ENCODE assay signal across 8 cellular contexts in genomic region chr6:34982424-34982852, GRCh38.
DNase-seq lines count a peak whose midpoint lies in the region; ATAC-seq, FAIRE-seq and TF ChIP-seq lines count a peak whose summit lies in the region.
"Had no signal": no experiment of that assay in that cellular context is flagged by ENCODE, and none has a peak within 500 bp of the region (broad histone marks: within the 10 kb centered on the region; RNA-seq: fewer than 3 reads in every experiment).

No MANE protein-coding gene starts in this region.

- no peak overlapping the region for H3K27ac ChIP-seq in psoas muscle
- H3K27ac ChIP-seq in transverse colon: no peak overlapping the region

- H3K27me3 ChIP-seq in psoas muscle (ENCODE audit: insufficient read depth in 3 of 3, low read length in 2 of 3): no peaks in the 10 kb centered on the region
- no peaks in the 10 kb centered on the region for H3K27me3 ChIP-seq in transverse colon

- 79 to 85% (median 82%) methylated on average over 11 of the region's 11 CpGs for WGBS in psoas muscle, 3 donors
- WGBS in transverse colon (ENCODE audit: low coverage in 1 of 2), 2 donors: 10 to 79% methylated on average over 2 to 11 of the region's 11 CpGs

- H3K4me3 ChIP-seq in epithelial cell of esophagus (ENCODE audit: low read length) (no peak overlapping the region), psoas muscle (no peak overlapping the region), transverse colon (no peak overlapping the region)

- TF ChIP-seq EP300 in transverse colon (IDR thresholded peaks at IDR 0.05; ENCODE audit: low read depth): no peak

- FAIRE-seq in GM12891 (lab: Jason Lieb, UNC): peak; percentile 71

- TF ChIP-seq POLR2A in GM12891 (IDR thresholded peaks at IDR 0.05; ENCODE audit: low read depth, low read length): no peak
- TF ChIP-seq POLR2A in transverse colon (IDR thresholded peaks at IDR 0.05): no peak

- peak in 1 of 4 donors; percentile 45 for ATAC-seq in psoas muscle
- ATAC-seq: T-helper 17 cell had no signal

- H3K9me3 ChIP-seq in psoas muscle (no peaks in the 10 kb centered on the region), transverse colon (no peaks in the 10 kb centered on the region)

- peaks cover 2 to 49% of the 10 kb centered on the region in 2 donors for H3K36me3 ChIP-seq in psoas muscle (ENCODE audit: insufficient read depth in 1 of 2, low read depth in 1 of 2)
- H3K36me3 ChIP-seq in transverse colon: peaks cover 0 to 23% (median 6%) of the 10 kb centered on the region in 4 donors

- TF ChIP-seq CTCF in epithelial cell of esophagus (IDR thresholded peaks at IDR 0.05; ENCODE audit: insufficient read depth, low read depth, low read length, missing control alignments) (peak; percentile 39), psoas muscle (IDR thresholded peaks at IDR 0.05) (peak; percentile 22), transverse colon (IDR thresholded peaks at IDR 0.05) (peak in 1 of 5 experiments; percentile 7)

- in situ Hi-C loops in transverse colon (cut with MboI; ENCODE audit: low pct_ligation_motif_present in 1 of 4, low pct_unique_long_range_greater_than_20kb in 1 of 4, low sequenced_read_pairs in 3 of 4): loop anchor here in 3 of 4 donors (10.0 to 25.0 kb wide), 4 partner anchors 152 to 255 kb away; partner anchors contain the start of gene SCUBE3 (in 1 of the 3)

- H3K4me1 ChIP-seq in psoas muscle (peaks cover 7% of the 10 kb centered on the region), transverse colon (peaks cover 4 to 7% (median 4%) of the 10 kb centered on the region in 4 donors)

- DNase-seq in GM12891 (ENCODE audit: insufficient read length, low spot score) (no peak), NCI-H146 treated with DMSO at 0.1 percent for 48 hours (lab: John Stamatoyannopoulos, UW; ENCODE audit: unreplicated experiment) (peak; percentile 5), epithelial cell of esophagus (ENCODE audit: low read depth) (peak; percentile 23), psoas muscle (no peak), transverse colon (no peak), T-helper 2 cell (no peak), T-helper 9 cell (no peak)
- DNase-seq: T-helper 17 cell had no signal

- intact Hi-C loops in psoas muscle (cut with DNase I): loop anchor here (5.0 to 10.0 kb wide), 2 partner anchors 52 to 260 kb away; no protein-coding TSS in a partner anchor
- intact Hi-C loops in transverse colon (cut with DNase I; ENCODE audit: low total_unique reads): loop anchor here (10.0 kb wide), 1 partner anchor 222 kb away; no protein-coding TSS in a partner anchor

TF ChIP-seq in GM12891, 5 proteins besides CTCF, POLR2A, EP300 and RAD21:
- TF ChIP-seq TAF1 (IDR thresholded peaks at IDR 0.05; ENCODE audit: low read depth, low read length): no peak
- no peak for TF ChIP-seq POLR2AphosphoS5 (IDR thresholded peaks at IDR 0.05; ENCODE audit: low read depth, low read length)
- no peak for TF ChIP-seq PAX5 (IDR thresholded peaks at IDR 0.05; ENCODE audit: insufficient read depth, low read length, severe bottlenecking)
- TF ChIP-seq POU2F2 (IDR thresholded peaks at IDR 0.05; ENCODE audit: low read depth, low read length): no peak
- TF ChIP-seq SPI1 (IDR thresholded peaks at IDR 0.05; ENCODE audit: low read depth, low read length): no peak

Comparison
In these comparisons a context has a peak if more than half of its experiments do, and no peak if none do; other contexts are left out.
1. DNase-seq: peak in NCI-H146 treated with DMSO at 0.1 percent for 48 hours (single experiment) and epithelial cell of esophagus (single experiment); none in GM12891 (single experiment), psoas muscle (0 of 2), transverse colon (single experiment), T-helper 2 cell (0 of 5) and T-helper 9 cell (single experiment).